Comparison of ENCODE assay signal across 9 cellular contexts in genomic region chr22:45316796-45317526, GRCh38. TPM values are rescaled to one million over a fixed set of nuclear protein-coding genes. Genes with fewer than 3 reads are reported as not detected.
DNase-seq lines count a peak whose midpoint lies in the region; ATAC-seq and TF ChIP-seq lines count a peak whose summit lies in the region.
"Had no signal": no experiment of that assay in that cellular context is flagged by ENCODE, and none has a peak within 500 bp of the region (broad histone marks: within the 10 kb centered on the region; RNA-seq: fewer than 3 reads in every experiment).

No MANE protein-coding gene starts in this region.

- H3K9me3 ChIP-seq in Peyer's patch, result no peaks in the 10 kb centered on the region

- intact Hi-C loops in CD14-positive monocyte (cut with micrococcal nuclease), result no loop called here

- H3K27ac ChIP-seq in Peyer's patch, result peak overlapping the region; percentile 75 to 86 (median 77)
- H3K27ac ChIP-seq in epithelial cell of prostate, result peak overlapping the region; percentile 32

- H3K36me3 Mint-ChIP-seq in CD14-positive monocyte (peaks cover 24 to 29% of the 10 kb centered on the region in 2 donors), osteocyte (ENCODE audit: unreplicated experiment) (no peaks in the 10 kb centered on the region)

- no peaks in the 10 kb centered on the region for H3K27me3 ChIP-seq in Peyer's patch

- TF ChIP-seq POLR2A in Peyer's patch (IDR thresholded peaks at IDR 0.05), result no peak

- H3K4me1 ChIP-seq in Peyer's patch, result peaks cover 0 to 35% (median 10%) of the 10 kb centered on the region in 4 donors

- DNase-seq in CD14-positive monocyte (ENCODE audit: low spot score) (no peak), Peyer's patch (no peak), epithelial cell of prostate (ENCODE audit: low read depth, low spot score) (no peak), osteocyte (ENCODE audit: extremely low spot score, unreplicated experiment) (no peak), mesenteric fat pad (ENCODE audit: low spot score) (no peak), GOT3 (lab: John Stamatoyannopoulos, UW) (no peak)
- DNase-seq: effector CD8-positive, alpha-beta T cell had no signal

- no peak overlapping the region for H3K4me3 ChIP-seq in Peyer's patch

- H3K27ac Mint-ChIP-seq in CD14-positive monocyte, result peak overlapping the region; percentile 92 to 97 (median 94)
- H3K27ac Mint-ChIP-seq in osteocyte (ENCODE audit: unreplicated experiment), result peak overlapping the region; percentile 97

- no peak for TF ChIP-seq CTCF in CD14-positive monocyte (IDR thresholded peaks at IDR 0.05)
- TF ChIP-seq CTCF in Peyer's patch (IDR thresholded peaks at IDR 0.05), result no peak
- no peak for TF ChIP-seq CTCF in osteocyte (IDR thresholded peaks at IDR 0.05)

- H3K9me3 Mint-ChIP-seq in CD14-positive monocyte (no peaks in the 10 kb centered on the region), osteocyte (ENCODE audit: unreplicated experiment) (no peaks in the 10 kb centered on the region)

- H3K4me1 Mint-ChIP-seq in CD14-positive monocyte, result peaks cover 64% of the 10 kb centered on the region
- peaks cover 36% of the 10 kb centered on the region for H3K4me1 Mint-ChIP-seq in osteocyte (ENCODE audit: unreplicated experiment)

- H3K4me3 Mint-ChIP-seq in CD14-positive monocyte (no peak overlapping the region), osteocyte (ENCODE audit: unreplicated experiment) (no peak overlapping the region)

- H3K27me3 Mint-ChIP-seq in CD14-positive monocyte (ENCODE audit: low read depth in 3 of 3) (peaks cover 0 to 2% (median 0%) of the 10 kb centered on the region in 3 donors), osteocyte (ENCODE audit: unreplicated experiment) (no peaks in the 10 kb centered on the region)

- H3K36me3 ChIP-seq in Peyer's patch, result peaks cover 0 to 5% (median 0%) of the 10 kb centered on the region in 3 donors

- ATAC-seq in HG03439 (IDR thresholded peaks at IDR 0.05; ENCODE audit: unreplicated experiment) (no peak), GM21367 (IDR thresholded peaks at IDR 0.05; ENCODE audit: unreplicated experiment) (no peak)

RNA-seq across cellular contexts. Expression of gene FAM118A, which starts 7.2 kb away (rescaled TPM):
- 10 to 100 TPM; 20.0 to 27.9 TPM for polyA plus RNA-seq in CD14-positive monocyte
- 1,000 to 10,000 TPM in 1 of 4 donors, 100 to 1,000 TPM in 1, 10 to 100 TPM in 2; 46.4 to 1,083 (median 189) TPM for total RNA-seq in Peyer's patch
- total RNA-seq in osteocyte, result 101 and 110 TPM in 2 replicates
- total RNA-seq in mesenteric fat pad, result 22.2 TPM

RNA-seq across cellular contexts. Expression of gene UPK3A, which starts 32.2 kb away (rescaled TPM):
- polyA plus RNA-seq in CD14-positive monocyte, result 10 to 100 TPM; 14.0 to 19.0 TPM
- total RNA-seq in Peyer's patch (1 to 10 TPM in 1 of 4 donors, not detected in 3; 4.0 TPM), osteocyte (not detected in 2 replicates), mesenteric fat pad (not detected)
